ENCODE assay signal across 15 cellular contexts in genomic region chr1:97033949-97034348, GRCh38.
"Had no signal": no experiment of that assay in that cellular context is flagged by ENCODE, and none has a peak within 500 bp of the region (broad histone marks: within the 10 kb centered on the region; RNA-seq: fewer than 3 reads in every experiment).

No MANE protein-coding gene starts in this region.

- H3K4me1 ChIP-seq: colonic mucosa, heart left ventricle, right atrium auricular region, sigmoid colon had no signal

- DNase-seq: colonic mucosa; dermis blood vessel endothelial cell; heart left ventricle; hypothalamus; kidney glomerular epithelial cell; mesendoderm; naive thymus-derived CD4-positive, alpha-beta T cell; posterior cingulate gyrus; sigmoid colon; small intestine; stimulated activated CD4-positive, alpha-beta T cell treated with anti-CD3 and anti-CD28 coated beads, Interleukin-2, amount 100 ng/mL, for 48 hours; stimulated activated naive CD4-positive, alpha-beta T cell treated with Interleukin-2 at 50 U/mL for 16 hours had no signal

- H3K27ac ChIP-seq: colonic mucosa, heart left ventricle, neutrophil, right atrium auricular region, sigmoid colon had no signal

- H3K27me3 Mint-ChIP-seq: naive thymus-derived CD4-positive, alpha-beta T cell; type B pancreatic cell had no signal

- H3K27me3 ChIP-seq: colonic mucosa, heart left ventricle, neutrophil, right atrium auricular region, sigmoid colon had no signal

- H3K36me3 Mint-ChIP-seq: naive thymus-derived CD4-positive, alpha-beta T cell; type B pancreatic cell had no signal

- H3K9me3 ChIP-seq: colonic mucosa, neutrophil, sigmoid colon had no signal

- H3K4me1 Mint-ChIP-seq: naive thymus-derived CD4-positive, alpha-beta T cell had no signal

- H3K4me3 Mint-ChIP-seq: naive thymus-derived CD4-positive, alpha-beta T cell; type B pancreatic cell had no signal

- H3K27ac Mint-ChIP-seq: naive thymus-derived CD4-positive, alpha-beta T cell; type B pancreatic cell had no signal

- ATAC-seq: heart left ventricle; naive thymus-derived CD4-positive, alpha-beta T cell had no signal

- H3K4me3 ChIP-seq: colonic mucosa, heart left ventricle, right atrium auricular region, sigmoid colon had no signal

- H3K36me3 ChIP-seq: colonic mucosa, heart left ventricle, neutrophil, right atrium auricular region, sigmoid colon had no signal

- H3K9me3 Mint-ChIP-seq: type B pancreatic cell had no signal
